Comparison of ENCODE assay signal across 8 cellular contexts in the genomic region with DNA sequence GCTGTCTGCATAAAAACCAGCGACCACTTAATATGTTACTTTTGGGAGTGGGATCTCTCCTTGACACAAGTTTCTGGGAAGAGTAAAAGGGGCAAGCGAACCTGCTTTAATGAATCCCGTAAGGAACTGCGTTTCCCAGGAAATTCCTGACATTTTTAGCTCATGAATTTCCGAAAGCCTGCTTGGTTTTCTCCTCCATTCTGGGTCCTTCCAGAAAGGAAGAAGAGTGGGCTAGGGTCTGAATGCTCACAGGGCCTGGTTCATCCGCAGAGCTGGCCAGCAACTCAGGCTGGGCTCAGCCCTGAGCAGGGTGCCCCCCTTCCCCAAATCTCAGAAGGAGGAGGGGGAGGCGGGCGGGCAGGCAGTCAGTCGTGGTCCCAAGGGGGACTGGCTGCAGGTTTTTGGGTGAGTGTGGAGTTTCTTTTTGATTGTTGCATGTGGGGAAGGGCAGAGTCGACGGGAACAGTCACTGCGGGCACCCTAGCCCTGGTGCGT. TPM values are rescaled to one million over a fixed set of nuclear protein-coding genes. Genes with fewer than 3 reads are reported as not detected.
DNase-seq lines count a peak whose midpoint lies in the region; ATAC-seq and TF ChIP-seq lines count a peak whose summit lies in the region.

No MANE protein-coding gene starts in this region.

- POLR2A ChIA-PET in HEK293T (lab: Yijun Ruan, JAX), result interaction anchor here (1.1 to 3.8 kb wide), 5 partner anchors 10 to 62 kb away, joined by 3 to 22 read pairs (median 7); a partner anchor contains a TSS

- peak overlapping the region in 3 of 4 donors; percentile 89 to 99 (median 91) for H3K27ac ChIP-seq in Peyer's patch
- peak overlapping the region; percentile 92 to 96 (median 96) for H3K27ac ChIP-seq in esophagus muscularis mucosa (replicated peaks in 1 of 4)

- TF ChIP-seq POLR2A in Peyer's patch (IDR thresholded peaks at IDR 0.05) (no peak), esophagus muscularis mucosa (IDR thresholded peaks at IDR 0.05; ENCODE audit: low read depth) (no peak)

- peaks cover 0 to 45% (median 17%) of the 10 kb centered on the region in 4 donors for H3K4me1 ChIP-seq in Peyer's patch
- peaks cover 53 to 84% (median 74%) of the 10 kb centered on the region in 4 donors for H3K4me1 ChIP-seq in esophagus muscularis mucosa

- intact Hi-C loops in esophagus muscularis mucosa (cut with DNase I), result no loop called here

- peak overlapping the region; percentile 77 to 95 (median 88) for H3K4me3 ChIP-seq in Peyer's patch
- peak overlapping the region; percentile 86 to 92 (median 90) for H3K4me3 ChIP-seq in esophagus muscularis mucosa

- H3K36me3 ChIP-seq in Peyer's patch (no peaks in the 10 kb centered on the region), esophagus muscularis mucosa (no peaks in the 10 kb centered on the region)

- TF ChIP-seq EP300 in esophagus muscularis mucosa (IDR thresholded peaks at IDR 0.05), result no peak

- CTCF ChIA-PET in HEK293T (lab: Yijun Ruan, JAX), result interaction anchor here (0.5 to 1.6 kb wide), 6 partner anchors 9 to 443 kb away, joined by 3 to 8 read pairs (median 3); a partner anchor contains a TSS

- H3K27me3 ChIP-seq in Peyer's patch (no peaks in the 10 kb centered on the region), esophagus muscularis mucosa (no peaks in the 10 kb centered on the region)

- H3K9me3 ChIP-seq in Peyer's patch (no peaks in the 10 kb centered on the region), esophagus muscularis mucosa (no peaks in the 10 kb centered on the region)

- ATAC-seq in HG03520 (IDR thresholded peaks at IDR 0.05; ENCODE audit: unreplicated experiment) (no peak), HG03354 (IDR thresholded peaks at IDR 0.05; ENCODE audit: poor library complexity, severe bottlenecking, unreplicated experiment) (no peak)

- peak; percentile 68 for DNase-seq in EL
- DNase-seq in Peyer's patch, result no peak
- no peak for DNase-seq in esophagus muscularis mucosa (ENCODE audit: extremely low spot score)
- DNase-seq in renal cortical epithelial cell (ENCODE audit: low read depth), result peak; percentile 37
- DNase-seq in HEK293T (ENCODE audit: extremely low spot score), result no peak
- DNase-seq in NCI-H2107 (lab: John Stamatoyannopoulos, UW), result no peak

- TF ChIP-seq CTCF in Peyer's patch (IDR thresholded peaks at IDR 0.05) (no peak), esophagus muscularis mucosa (IDR thresholded peaks at IDR 0.05) (no peak)

- WGBS in esophagus muscularis mucosa, result 12% methylated on average over 13 of the region's 13 CpGs

TF ChIP-seq in HEK293T, 16 proteins besides CTCF, POLR2A, EP300 and RAD21:
- TF ChIP-seq CTBP1 (IDR thresholded peaks at IDR 0.05; ENCODE audit: borderline replicate concordance) (no peak), FOXM1 (IDR thresholded peaks at IDR 0.05; ENCODE audit: borderline replicate concordance) (no peak), TARDBP (IDR thresholded peaks at IDR 0.05) (no peak), ELF4 (IDR thresholded peaks at IDR 0.05) (no peak), FOXK2 (IDR thresholded peaks at IDR 0.05) (no peak), NFRKB (IDR thresholded peaks at IDR 0.05) (no peak), SP1 (IDR thresholded peaks at IDR 0.05) (no peak), BHLHE40 (IDR thresholded peaks at IDR 0.05; ENCODE audit: borderline replicate concordance) (no peak), SUZ12 (IDR thresholded peaks at IDR 0.05) (no peak), ARNT (IDR thresholded peaks at IDR 0.05) (no peak), ZNF384 (IDR thresholded peaks at IDR 0.05) (no peak), HDGF (IDR thresholded peaks at IDR 0.05; ENCODE audit: borderline replicate concordance) (no peak), LEF1 (IDR thresholded peaks at IDR 0.05; ENCODE audit: borderline replicate concordance) (no peak), FOXA1 (IDR thresholded peaks at IDR 0.05) (no peak), L3MBTL2 (conservative IDR thresholded peaks at IDR 0.05) (no peak)
- TF ChIP-seq, protein P1, sequence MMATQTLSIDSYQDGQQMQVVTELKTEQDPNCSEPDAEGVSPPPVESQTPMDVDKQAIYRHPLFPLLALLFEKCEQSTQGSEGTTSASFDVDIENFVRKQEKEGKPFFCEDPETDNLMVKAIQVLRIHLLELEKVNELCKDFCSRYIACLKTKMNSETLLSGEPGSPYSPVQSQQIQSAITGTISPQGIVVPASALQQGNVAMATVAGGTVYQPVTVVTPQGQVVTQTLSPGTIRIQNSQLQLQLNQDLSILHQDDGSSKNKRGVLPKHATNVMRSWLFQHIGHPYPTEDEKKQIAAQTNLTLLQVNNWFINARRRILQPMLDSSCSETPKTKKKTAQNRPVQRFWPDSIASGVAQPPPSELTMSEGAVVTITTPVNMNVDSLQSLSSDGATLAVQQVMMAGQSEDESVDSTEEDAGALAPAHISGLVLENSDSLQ (IDR thresholded peaks at IDR 0.05), result no peak

RNA-seq across cellular contexts. Expression of a gene that starts 1.2 kb away (rescaled TPM):
- total RNA-seq in Peyer's patch, result 10 to 100 TPM; 22.2 to 24.7 (median 22.7) TPM
- 10 to 100 TPM; 31.8 to 46.5 (median 43.5) TPM for total RNA-seq in esophagus muscularis mucosa
- total RNA-seq in renal cortical epithelial cell, result 6.1 and 22.4 TPM in 2 replicates

RNA-seq across cellular contexts. Expression of a gene that starts 13.0 kb away (rescaled TPM):
- total RNA-seq in Peyer's patch (10 to 100 TPM; 10.2 to 16.5 (median 12.4) TPM), esophagus muscularis mucosa (10 to 100 TPM; 17.6 to 31.9 (median 27.3) TPM), renal cortical epithelial cell (4.5 and 17.2 TPM in 2 replicates)

Comparison
In these comparisons a context has a peak if more than half of its experiments do, and no peak if none do; other contexts are left out.
1. DNase-seq: peak in EL (single experiment) and renal cortical epithelial cell (single experiment); none in Peyer's patch (0 of 3), esophagus muscularis mucosa (single experiment), HEK293T (single experiment) and NCI-H2107 (single experiment).